Comparison of ENCODE assay signal across 9 cellular contexts in genomic region chr3:54121404-54122045, GRCh38. TPM values are rescaled to one million over a fixed set of nuclear protein-coding genes. Genes with fewer than 3 reads are reported as not detected.
A peak's percentile ranks its signal among the peaks of the same experiment; 100 is the strongest.
DNase-seq lines count a peak whose midpoint lies in the region; ATAC-seq and TF ChIP-seq lines count a peak whose summit lies in the region.
"Had no signal": no experiment of that assay in that cellular context is flagged by ENCODE, and none has a peak within 500 bp of the region (broad histone marks: within the 10 kb centered on the region; RNA-seq: fewer than 3 reads in every experiment).

No MANE protein-coding gene starts in this region.

- H3K27me3 ChIP-seq in MM.1S (replicated peaks; ENCODE audit: insufficient read depth, low read length) (no peaks in the 10 kb centered on the region), cardiac muscle cell (peaks cover 89% of the 10 kb centered on the region), gastrocnemius medialis (no peaks in the 10 kb centered on the region)

- H3K27ac ChIP-seq in MM.1S (ENCODE audit: low read length) (no peak overlapping the region), cardiac muscle cell (no peak overlapping the region), gastrocnemius medialis (peak overlapping the region; percentile 83 to 87 (median 86))

- H3K4me2 ChIP-seq in MM.1S (ENCODE audit: low read depth, low read length): peak overlapping the region; percentile 68

- H3F3A ChIP-seq in MM.1S (ENCODE audit: insufficient read depth, low read length): no peaks in the 10 kb centered on the region

- H4K20me1 ChIP-seq in MM.1S (ENCODE audit: insufficient read depth, low read length): no peaks in the 10 kb centered on the region

- H3K4me1 ChIP-seq in MM.1S (ENCODE audit: low read length) (no peaks in the 10 kb centered on the region), cardiac muscle cell (ENCODE audit: low read depth) (peaks cover 9% of the 10 kb centered on the region), gastrocnemius medialis (peaks cover 18 to 27% of the 10 kb centered on the region in 2 donors)

- in situ Hi-C loops in gastrocnemius medialis (cut with MboI; ENCODE audit: low sequenced_read_pairs in 4 of 4): no loop called here

- peak overlapping the region; percentile 47; the same call in 1 of the 2 replicates for H3K4me3 ChIP-seq in MM.1S (ENCODE audit: low read length)
- peak overlapping the region; percentile 57 for H3K4me3 ChIP-seq in cardiac muscle cell
- H3K4me3 ChIP-seq in gastrocnemius medialis: peak overlapping the region; percentile 64 to 79 (median 76)

- intact Hi-C loops in gastrocnemius medialis (cut with DNase I; ENCODE audit: low total_unique reads): loop anchor here (5.0 kb wide), 2 partner anchors 229 to 236 kb away; partner anchors contain the start of gene SELENOK

- DNase-seq in MM.1S (no peak), cardiac muscle cell (ENCODE audit: low read depth in 1 of 2, low spot score in 1 of 2) (peak; percentile 24 to 53), gastrocnemius medialis (no peak), SIG-M5 (lab: John Stamatoyannopoulos, UW) (no peak), NCI-H446 treated with DMSO at 0.1 percent for 48 hours (lab: John Stamatoyannopoulos, UW) (no peak)
- no peak for DNase-seq in effector CD8-positive, alpha-beta T cell (lab: John Stamatoyannopoulos, UW)
- DNase-seq in activated naive CD4-positive, alpha-beta T cell treated with anti-CD3 and anti-CD28 coated beads, Interleukin-2, amount 50 U/mL, for 16 hours: no peak

- H3K36me3 ChIP-seq in MM.1S (replicated peaks; ENCODE audit: insufficient read depth, low read length) (no peaks in the 10 kb centered on the region), cardiac muscle cell (no peaks in the 10 kb centered on the region), gastrocnemius medialis (no peaks in the 10 kb centered on the region)

- no peak overlapping the region for H3K9ac ChIP-seq in MM.1S (ENCODE audit: low read length)

- peak overlapping the region; percentile 38; the same call in 1 of the 2 replicates for H2AFZ ChIP-seq in MM.1S (ENCODE audit: low read length)

- no peaks in the 10 kb centered on the region for H3K9me2 ChIP-seq in MM.1S (replicated peaks; ENCODE audit: insufficient read depth, low read length)

- ATAC-seq in GM18519 (IDR thresholded peaks at IDR 0.05; ENCODE audit: low FRiP score, unreplicated experiment): peak; percentile 14
- peak; percentile 35 to 40 for ATAC-seq in gastrocnemius medialis

- TF ChIP-seq CTCF in MM.1S (IDR thresholded peaks at IDR 0.05; ENCODE audit: low read length): no peak
- no peak for TF ChIP-seq CTCF in cardiac muscle cell (IDR thresholded peaks at IDR 0.05; ENCODE audit: low read depth, low read length)
- TF ChIP-seq CTCF in gastrocnemius medialis (IDR thresholded peaks at IDR 0.05 in 4 of 5, conservative IDR thresholded peaks at IDR 0.05 in 1 of 5): no peak

- no peak for TF ChIP-seq POLR2A in gastrocnemius medialis (IDR thresholded peaks at IDR 0.05)

- H3K9me3 ChIP-seq in MM.1S (replicated peaks; ENCODE audit: insufficient read depth, low read length) (no peaks in the 10 kb centered on the region), cardiac muscle cell (ENCODE audit: low read depth) (no peaks in the 10 kb centered on the region), gastrocnemius medialis (no peaks in the 10 kb centered on the region)

- no peaks in the 10 kb centered on the region for H3K79me2 ChIP-seq in MM.1S (ENCODE audit: low read length)

RNA-seq across cellular contexts. Expression of gene CACNA2D3, which starts 0.8 kb away (rescaled TPM):
- total RNA-seq in cardiac muscle cell (0.11 and 0.45 TPM in 2 replicates), gastrocnemius medialis (10 to 100 TPM in 1 of 4 donors, 1 to 10 TPM in 3; 4.7 to 14.4 (median 7.1) TPM)
- polyA plus RNA-seq in cardiac muscle cell: 0.59 and 1.7 TPM in 2 replicates
- total RNA-seq: T-helper 2 cell treated with Interferon-gamma antibody and Interleukin-4, amounts not matched to agents 100 ng/mL and 5 ng/mL, for 36 hours had no signal

Comparison
In these comparisons a context has a peak if more than half of its experiments do, and no peak if none do; other contexts are left out.
1. DNase-seq: peak in cardiac muscle cell (2 of 2); none in MM.1S (single experiment), gastrocnemius medialis (0 of 2), SIG-M5 (single experiment), effector CD8-positive, alpha-beta T cell (single experiment), activated naive CD4-positive, alpha-beta T cell treated with anti-CD3 and anti-CD28 coated beads, Interleukin-2, amount 50 U/mL, for 16 hours (single experiment) and NCI-H446 treated with DMSO at 0.1 percent for 48 hours (single experiment).
2. H3K27ac ChIP-seq: peak in gastrocnemius medialis (4 of 4); none in MM.1S (single experiment) and cardiac muscle cell (single experiment).
3. Peak in every context shown above with its lines, with median percentiles within 50 percentile points of each other: H3K4me3 ChIP-seq.